7 cellular contexts compared by ENCODE assay signal in the genomic region with DNA sequence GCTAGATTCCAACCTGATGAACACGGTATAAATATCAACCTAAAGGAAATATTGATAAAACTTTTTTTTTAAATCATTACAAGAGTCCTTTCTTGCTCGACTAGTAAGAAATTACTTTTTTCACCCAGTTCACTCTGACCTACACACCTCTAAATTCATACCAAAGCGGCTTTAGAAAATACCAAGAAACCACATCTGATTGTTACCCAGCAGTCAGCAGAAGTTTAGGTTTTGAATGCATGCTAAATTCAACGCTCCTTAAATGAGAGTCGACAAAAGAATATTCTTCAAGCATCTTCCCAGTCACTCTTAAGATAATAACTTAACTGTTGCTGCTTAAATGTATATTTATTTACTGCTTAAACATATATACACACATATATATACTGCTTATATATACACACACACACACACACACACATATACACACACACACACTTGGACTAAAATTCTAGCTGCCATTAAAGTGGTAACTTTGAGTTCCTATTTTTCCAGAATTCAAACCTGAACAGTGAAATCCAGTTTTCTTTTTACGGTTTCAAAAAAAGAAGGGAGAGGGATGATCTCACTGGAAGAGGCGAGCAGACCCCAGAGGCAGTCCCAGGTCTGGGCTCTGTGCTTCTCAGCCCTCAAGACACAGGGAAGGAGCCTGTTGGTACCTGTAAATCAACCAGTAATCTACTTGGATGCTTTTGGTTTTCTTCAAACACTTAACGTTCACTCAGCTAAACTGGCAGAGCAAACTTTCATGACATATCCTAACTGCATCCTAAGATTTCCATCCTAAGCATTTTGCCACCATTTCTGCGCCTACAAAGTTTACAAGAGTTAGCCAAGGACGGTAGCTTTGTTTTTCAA. TPM values are rescaled to one million over a fixed set of nuclear protein-coding genes. Genes with fewer than 3 reads are reported as not detected.
DNase-seq lines count a peak whose midpoint lies in the region; ATAC-seq and TF ChIP-seq lines count a peak whose summit lies in the region.

No MANE protein-coding gene starts in this region.

- WGBS in hepatocyte (ENCODE audit: low lambda C conversion rate, missing lambda C conversion rate): 33% methylated on average over 10 of the region's 10 CpGs

- no peaks in the 10 kb centered on the region for H3K9me3 ChIP-seq in hepatocyte (ENCODE audit: low read depth)

- peaks cover 57% of the 10 kb centered on the region for H4K20me1 ChIP-seq in hepatocyte (ENCODE audit: insufficient read depth, poor library complexity, severe bottlenecking)

- H3K27me3 ChIP-seq in HL-60 (ENCODE audit: insufficient read depth, poor library complexity, severe bottlenecking): no peaks in the 10 kb centered on the region
- no peaks in the 10 kb centered on the region for H3K27me3 ChIP-seq in hepatocyte

- H3K27ac ChIP-seq in HL-60 (replicated peaks) (peak overlapping the region; percentile 71), VCaP (peak overlapping the region; percentile 98), hepatocyte (peak overlapping the region; percentile 98)

- DNase-seq in HL-60 (ENCODE audit: low read depth in 1 of 2, low spot score in 1 of 2) (no peak), hepatocyte (ENCODE audit: low spot score) (no peak), medulla oblongata (ENCODE audit: extremely low spot score) (no peak), AG08396 (ENCODE audit: low spot score) (no peak), DMS153 (lab: John Stamatoyannopoulos, UW) (no peak)

- H3K4me2 ChIP-seq in hepatocyte: peak overlapping the region; percentile 79

- peak overlapping the region; percentile 91 for H3K4me3 Mint-ChIP-seq in stimulated activated memory B cell treated with anti-CD40 and anti-IgM and Interleukin-4, amounts not matched to agents 10 μg/mL and 1 μg/mL and 100 μg/mL, for 72 hours

- no peak for TF ChIP-seq CTCF in HL-60 (IDR thresholded peaks at IDR 0.05; ENCODE audit: insufficient read depth, low read length)
- TF ChIP-seq CTCF in VCaP (conservative IDR thresholded peaks at IDR 0.05): no peak
- TF ChIP-seq CTCF in hepatocyte (IDR thresholded peaks at IDR 0.05; ENCODE audit: poor library complexity): no peak

- H3K9me3 Mint-ChIP-seq in stimulated activated memory B cell treated with anti-CD40 and anti-IgM and Interleukin-4, amounts not matched to agents 10 μg/mL and 1 μg/mL and 100 μg/mL, for 72 hours: no peaks in the 10 kb centered on the region

- peaks cover 71% of the 10 kb centered on the region for H3K4me1 Mint-ChIP-seq in stimulated activated memory B cell treated with anti-CD40 and anti-IgM and Interleukin-4, amounts not matched to agents 10 μg/mL and 1 μg/mL and 100 μg/mL, for 72 hours

- peaks cover 52% of the 10 kb centered on the region for H3K4me1 ChIP-seq in hepatocyte (ENCODE audit: insufficient read depth)

- H3K9me2 ChIP-seq in hepatocyte (replicated peaks; ENCODE audit: insufficient read depth): no peaks in the 10 kb centered on the region

- peaks cover 6% of the 10 kb centered on the region for H3K36me3 Mint-ChIP-seq in stimulated activated memory B cell treated with anti-CD40 and anti-IgM and Interleukin-4, amounts not matched to agents 10 μg/mL and 1 μg/mL and 100 μg/mL, for 72 hours

- peak overlapping the region; percentile 83 for H3K4me3 ChIP-seq in HL-60 (replicated peaks; ENCODE audit: insufficient read depth, low read length)
- peak overlapping the region; percentile 77 for H3K4me3 ChIP-seq in hepatocyte

- no peaks in the 10 kb centered on the region for H3K27me3 Mint-ChIP-seq in stimulated activated memory B cell treated with anti-CD40 and anti-IgM and Interleukin-4, amounts not matched to agents 10 μg/mL and 1 μg/mL and 100 μg/mL, for 72 hours

- H3K79me2 ChIP-seq in hepatocyte: peaks cover 63% of the 10 kb centered on the region

- no peaks in the 10 kb centered on the region for H3K36me3 ChIP-seq in hepatocyte (replicated peaks; ENCODE audit: insufficient read depth, low read depth)

- ATAC-seq in stimulated activated memory B cell treated with anti-CD40 and anti-IgM and Interleukin-4, amounts not matched to agents 10 μg/mL and 1 μg/mL and 100 μg/mL, for 72 hours: no peak

- H2AFZ ChIP-seq in hepatocyte: no peak overlapping the region

- H3K27ac Mint-ChIP-seq in stimulated activated memory B cell treated with anti-CD40 and anti-IgM and Interleukin-4, amounts not matched to agents 10 μg/mL and 1 μg/mL and 100 μg/mL, for 72 hours: peak overlapping the region; percentile 90

RNA-seq across cellular contexts. Expression of a gene that starts 1.7 kb away (rescaled TPM):
- total RNA-seq in hepatocyte: 68.9 and 74.4 TPM in 2 replicates
- polyA plus RNA-seq in hepatocyte: 62.5 and 71.2 TPM in 2 replicates
